Comparison of ENCODE assay signal across 14 cellular contexts in the genomic region with DNA sequence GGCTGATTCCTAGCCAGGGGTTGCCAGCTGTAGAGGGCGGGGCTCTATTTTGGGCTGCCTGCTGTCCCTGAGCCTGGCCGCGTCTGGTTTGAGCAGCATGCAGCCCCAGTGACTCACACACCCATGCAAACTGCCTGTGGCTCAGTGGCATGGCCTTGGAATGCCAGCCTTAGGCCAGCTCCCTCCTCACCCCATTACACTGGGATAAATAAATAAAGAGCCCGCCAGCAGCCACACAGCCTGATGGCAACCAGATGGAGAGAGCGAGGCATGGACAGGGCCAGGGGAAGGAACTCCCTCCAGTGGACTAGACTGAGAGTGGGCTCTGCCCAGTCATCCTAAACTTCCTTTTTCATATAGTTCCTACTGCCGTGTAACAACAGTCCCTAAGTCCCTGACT. TPM values are rescaled to one million over a fixed set of nuclear protein-coding genes. Genes with fewer than 3 reads are reported as not detected.
A peak's percentile ranks its signal among the peaks of the same experiment; 100 is the strongest.
DNase-seq lines count a peak whose midpoint lies in the region; ATAC-seq and TF ChIP-seq lines count a peak whose summit lies in the region.
"Had no signal": no experiment of that assay in that cellular context is flagged by ENCODE, and none has a peak within 500 bp of the region (broad histone marks: within the 10 kb centered on the region; RNA-seq: fewer than 3 reads in every experiment).

No MANE protein-coding gene starts in this region.

- peak; percentile 35; the same call in 1 of the 2 replicates for TF ChIP-seq CTCF in AG04450 (IDR thresholded peaks at IDR 0.05; ENCODE audit: low read depth, low read length)

- no peaks in the 10 kb centered on the region for H3K4me1 Mint-ChIP-seq in activated T-cell treated with anti-CD3 and anti-CD28 coated beads, Interleukin-2, amount 50 U/mL, for 72 hours (ENCODE audit: low read depth)

- H3K4me3 ChIP-seq in AG04450 (ENCODE audit: low read depth, low read length): no peak overlapping the region
- H3K4me3 ChIP-seq: GM12878 had no signal

- no peak overlapping the region for H3K27ac Mint-ChIP-seq in activated T-cell treated with anti-CD3 and anti-CD28 coated beads, Interleukin-2, amount 50 U/mL, for 72 hours
- H3K27ac Mint-ChIP-seq: CD14-positive monocyte; naive thymus-derived CD4-positive, alpha-beta T cell had no signal

- H3K27ac ChIP-seq in AG04450 (ENCODE audit: low read depth, low read length): peak overlapping the region; percentile 11

- ATAC-seq in activated T-cell treated with anti-CD3 and anti-CD28 coated beads, Interleukin-2, amount 50 U/mL, for 72 hours (replicated peaks in 1 of 2): no peak
- ATAC-seq in HG03025 (IDR thresholded peaks at IDR 0.05; ENCODE audit: low FRiP score, unreplicated experiment): no peak
- ATAC-seq: GM12878; naive thymus-derived CD4-positive, alpha-beta T cell; stimulated activated naive CD8-positive, alpha-beta T cell treated with anti-CD3 and anti-CD28 coated beads, Interleukin-15, Interleukin-2, amounts not matched to agents 100 U/mL and 50 U/mL, for 24 hours had no signal

- no peaks in the 10 kb centered on the region for H3K27me3 Mint-ChIP-seq in activated T-cell treated with anti-CD3 and anti-CD28 coated beads, Interleukin-2, amount 50 U/mL, for 72 hours (ENCODE audit: low read depth)
- H3K27me3 Mint-ChIP-seq: naive thymus-derived CD4-positive, alpha-beta T cell had no signal

- no peak overlapping the region for H3K4me3 Mint-ChIP-seq in activated T-cell treated with anti-CD3 and anti-CD28 coated beads, Interleukin-2, amount 50 U/mL, for 72 hours
- H3K4me3 Mint-ChIP-seq: CD14-positive monocyte; naive thymus-derived CD4-positive, alpha-beta T cell had no signal

- H3K36me3 Mint-ChIP-seq in activated T-cell treated with anti-CD3 and anti-CD28 coated beads, Interleukin-2, amount 50 U/mL, for 72 hours (ENCODE audit: insufficient read depth in 2 of 2): peaks cover 13 to 25% of the 10 kb centered on the region in 2 donors

- no peaks in the 10 kb centered on the region for H3K27me3 ChIP-seq in AG04450 (ENCODE audit: control insufficient read depth, insufficient read depth, low read length)

- DNase-seq in AG04450 (ENCODE audit: low read depth, low spot score) (peak; percentile 32), HS-27A (ENCODE audit: low read depth) (peak; percentile 75), amniotic stem cell (lab: John Stamatoyannopoulos, UW) (peak; percentile 74), iris pigment epithelial cell (ENCODE audit: low read depth) (peak; percentile 34), medulla oblongata (ENCODE audit: extremely low spot score) (no peak)
- DNase-seq in stimulated activated CD4-positive, alpha-beta T cell treated with anti-CD3 and anti-CD28 coated beads, Interleukin-4, amount 100 ng/mL, for 4 hours: no peak
- no peak for DNase-seq in activated T-cell treated with anti-CD3 and anti-CD28 coated beads, Interleukin-2, amount 50 U/mL, for 72 hours
- DNase-seq: cortex of kidney; KG1; naive thymus-derived CD4-positive, alpha-beta T cell; stimulated activated naive CD8-positive, alpha-beta T cell treated with anti-CD3 and anti-CD28 coated beads, Interleukin-15, Interleukin-2, amounts not matched to agents 100 U/mL and 50 U/mL, for 24 hours had no signal

- no peaks in the 10 kb centered on the region for H3K9me3 ChIP-seq in AG04450 (ENCODE audit: control insufficient read depth, insufficient read depth, low read length)

- CTCF ChIA-PET in AG04450 (lab: Charles Lee): interaction anchor here (0.9 to 5.6 kb wide), 8 partner anchors 8 to 112 kb away, joined by 3 to 22 read pairs (median 4); no protein-coding TSS in a partner anchor

- H3K9me3 Mint-ChIP-seq in activated T-cell treated with anti-CD3 and anti-CD28 coated beads, Interleukin-2, amount 50 U/mL, for 72 hours: no peaks in the 10 kb centered on the region

- POLR2A ChIA-PET in AG04450 (lab: Yijun Ruan, JAX): interaction anchor here (0.6 to 1.2 kb wide), 2 partner anchors 10 to 38 kb away, joined by 3 to 6 read pairs; no protein-coding TSS in a partner anchor

RNA-seq across cellular contexts. Expression of a gene that starts 18.3 kb away (rescaled TPM):
- 21.9 and 22.9 TPM in 2 replicates for polyA plus RNA-seq in AG04450 (2011; rRNA removed)
- polyA minus RNA-seq in AG04450 (2011; rRNA and poly(A)+ RNA removed): 28.4 and 31.9 TPM in 2 replicates
- 10 to 100 TPM; 19.8 to 21.1 TPM for total RNA-seq in activated T-cell treated with anti-CD3 and anti-CD28 coated beads, Interleukin-2, amount 50 U/mL, for 72 hours

RNA-seq across cellular contexts. Expression of a gene that starts 27.5 kb away (rescaled TPM):
- 0.26 and 0.53 TPM in 2 replicates for polyA plus RNA-seq in AG04450 (2011; rRNA removed)
- polyA minus RNA-seq in AG04450 (2011; rRNA and poly(A)+ RNA removed): 0.70 and 0.78 TPM in 2 replicates
- total RNA-seq in activated T-cell treated with anti-CD3 and anti-CD28 coated beads, Interleukin-2, amount 50 U/mL, for 72 hours: 1 to 10 TPM; 3.1 to 4.0 TPM
- polyA plus RNA-seq: CD14-positive monocyte had no signal

RNA-seq across cellular contexts. Expression of a gene that starts 34.4 kb away (rescaled TPM):
- polyA plus RNA-seq in AG04450 (2011; rRNA removed): 28.0 and 29.9 TPM in 2 replicates
- 12.5 and 17.9 TPM in 2 replicates for polyA minus RNA-seq in AG04450 (2011; rRNA and poly(A)+ RNA removed)
- 10 to 100 TPM; 53.5 to 54.5 TPM for total RNA-seq in activated T-cell treated with anti-CD3 and anti-CD28 coated beads, Interleukin-2, amount 50 U/mL, for 72 hours

RNA-seq across cellular contexts. Expression of a gene that starts 35.7 kb away (rescaled TPM):
- polyA plus RNA-seq in AG04450 (2011; rRNA removed): 71.7 and 78.7 TPM in 2 replicates
- polyA minus RNA-seq in AG04450 (2011; rRNA and poly(A)+ RNA removed): 97.0 and 122 TPM in 2 replicates
- total RNA-seq in activated T-cell treated with anti-CD3 and anti-CD28 coated beads, Interleukin-2, amount 50 U/mL, for 72 hours: 10 to 100 TPM; 53.7 to 66.8 TPM

Comparison
In these comparisons a context has a peak if more than half of its experiments do, and no peak if none do; other contexts are left out.
1. DNase-seq: peak in AG04450 (single experiment), HS-27A (single experiment), amniotic stem cell (single experiment) and iris pigment epithelial cell (single experiment); none in stimulated activated CD4-positive, alpha-beta T cell treated with anti-CD3 and anti-CD28 coated beads, Interleukin-4, amount 100 ng/mL, for 4 hours (0 of 2), medulla oblongata (single experiment) and activated T-cell treated with anti-CD3 and anti-CD28 coated beads, Interleukin-2, amount 50 U/mL, for 72 hours (0 of 2).